Comparison of ENCODE assay signal across 17 cellular contexts in the genomic region with DNA sequence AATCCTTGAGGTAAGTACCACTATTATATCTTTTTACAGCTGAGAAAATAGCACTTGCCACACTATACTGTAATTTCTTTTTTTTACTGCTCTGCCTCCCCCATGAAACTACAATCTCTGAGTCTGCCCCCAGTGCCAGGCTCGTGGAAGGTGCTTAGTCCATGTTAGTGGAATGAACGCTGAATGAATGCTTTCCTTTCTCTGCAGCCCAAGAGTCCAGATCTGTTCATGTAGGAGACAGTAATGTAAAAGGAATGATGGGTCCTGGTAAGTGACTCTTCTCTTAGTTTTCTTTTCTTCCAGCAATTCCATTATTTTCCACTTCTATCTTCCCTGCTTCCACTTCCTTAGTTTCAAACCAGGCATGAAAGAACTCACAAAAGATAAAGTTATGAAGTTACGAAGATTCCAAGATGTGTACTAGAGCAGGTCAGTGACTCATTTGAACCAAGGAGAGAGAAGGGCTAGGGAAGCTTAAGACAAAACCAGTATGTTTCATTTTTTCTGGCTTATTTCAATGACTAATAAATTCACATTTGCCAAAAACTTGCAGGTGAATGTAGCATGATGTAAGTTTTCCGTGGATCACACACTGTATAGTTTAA. TPM values are rescaled to one million over a fixed set of nuclear protein-coding genes. Genes with fewer than 3 reads are reported as not detected.
DNase-seq lines count a peak whose midpoint lies in the region; ATAC-seq, FAIRE-seq and TF ChIP-seq lines count a peak whose summit lies in the region.
"Had no signal": no experiment of that assay in that cellular context is flagged by ENCODE, and none has a peak within 500 bp of the region (broad histone marks: within the 10 kb centered on the region; RNA-seq: fewer than 3 reads in every experiment).

No MANE protein-coding gene starts in this region.

- no peak overlapping the region for H3K27ac Mint-ChIP-seq in GM23338
- H3K27ac Mint-ChIP-seq: activated naive CD8-positive, alpha-beta T cell had no signal

- H3K27me3 ChIP-seq in GM23338 (ENCODE audit: insufficient read depth) (no peaks in the 10 kb centered on the region), adipocyte (replicated peaks; ENCODE audit: control insufficient read depth, insufficient read depth, low read length) (no peaks in the 10 kb centered on the region)
- H3K27me3 ChIP-seq: gastrocnemius medialis, Peyer's patch had no signal

- no peak overlapping the region for H3K4me3 ChIP-seq in A549
- H3K4me3 ChIP-seq in GM23338 = no peak overlapping the region
- H3K4me3 ChIP-seq in adipocyte (ENCODE audit: low read length) = no peak overlapping the region
- H3K4me3 ChIP-seq in fibroblast of pulmonary artery (replicated peaks; ENCODE audit: low read depth, low read length) = no peak overlapping the region
- H3K4me3 ChIP-seq: gastrocnemius medialis, Peyer's patch had no signal

- no peaks in the 10 kb centered on the region for H3K9me3 Mint-ChIP-seq in GM23338

- no peaks in the 10 kb centered on the region for H3K79me2 ChIP-seq in GM23338 (replicated peaks; ENCODE audit: insufficient read depth)

- WGBS in A549 (ENCODE audit: missing lambda C conversion rate) = 58% methylated on average over 4 of the region's 4 CpGs

- no peak for FAIRE-seq in A549 (lab: Jason Lieb, UNC)

- H3K4me2 ChIP-seq in A549 (no peak overlapping the region), GM23338 (no peak overlapping the region)

- H3K36me3 ChIP-seq in GM23338 (ENCODE audit: insufficient read depth) (no peaks in the 10 kb centered on the region), adipocyte (ENCODE audit: control insufficient read depth, insufficient read depth, low read length, severe bottlenecking) (no peaks in the 10 kb centered on the region)
- H3K36me3 ChIP-seq: gastrocnemius medialis, Peyer's patch had no signal

- 0 out of 2 replicates have a peak overlapping the region, but pooled peaks have one; percentile 52 for H2AFZ ChIP-seq in GM23338

- no peak for TF ChIP-seq RAD21 in A549 (conservative IDR thresholded peaks at IDR 0.05 in 1 of 2, IDR thresholded peaks at IDR 0.05 in 1 of 2)

- TF ChIP-seq EP300 in A549 (IDR thresholded peaks at IDR 0.05) = no peak

- no peaks in the 10 kb centered on the region for H4K20me1 ChIP-seq in GM23338 (replicated peaks; ENCODE audit: insufficient read depth)

- TF ChIP-seq CTCF in A549 (IDR thresholded peaks at IDR 0.05) (no peak), GM23338 (conservative IDR thresholded peaks at IDR 0.05; ENCODE audit: low read depth in 2 of 2) (no peak), fibroblast of pulmonary artery (IDR thresholded peaks at IDR 0.05; ENCODE audit: low read length, missing control alignments) (no peak)

- no peak for DNase-seq in A549 (ENCODE audit: low read depth in 1 of 2, low spot score in 1 of 2)
- no peak for DNase-seq in GM23338 (ENCODE audit: low spot score)
- peak; percentile 36 for DNase-seq in adipocyte (ENCODE audit: low read depth)
- peak; percentile 17 for DNase-seq in fibroblast of pulmonary artery (ENCODE audit: low read depth)
- DNase-seq in MV-4-11 (lab: John Stamatoyannopoulos, UW) = no peak
- no peak for DNase-seq in NCI-H82 treated with DMSO at 0.1 percent for 48 hours (lab: John Stamatoyannopoulos, UW; ENCODE audit: unreplicated experiment)
- DNase-seq: activated CD4-positive, alpha-beta T cell treated with anti-CD3 and anti-CD28 coated beads, Interleukin-2, amount 50 U/mL, for 48 hours; gastrocnemius medialis; left ventricle myocardium superior; NCI-H1105; Peyer's patch; stimulated activated CD4-positive, alpha-beta T cell treated with anti-CD3 and anti-CD28 coated beads, Interleukin-4, amount 100 ng/mL, for 1 hour; SW 1271 had no signal

- no peak overlapping the region for H3K27ac ChIP-seq in A549
- H3K27ac ChIP-seq in GM23338 (ENCODE audit: low read depth) = no peak overlapping the region
- H3K27ac ChIP-seq: gastrocnemius medialis, Peyer's patch had no signal

- no peak overlapping the region for H3K9ac ChIP-seq in adipocyte (ENCODE audit: low read length)

- H3K9me2 ChIP-seq in GM23338 (ENCODE audit: insufficient read depth) = no peaks in the 10 kb centered on the region

- CTCF ChIA-PET in A549 (lab: Yijun Ruan, JAX) = interaction anchor here (0.7 to 5.7 kb wide), 2 partner anchors 13 to 317 kb away, joined by 3 to 50 read pairs; no protein-coding TSS in a partner anchor

- TF ChIP-seq POLR2A in A549 (IDR thresholded peaks at IDR 0.05; ENCODE audit: low read length) = no peak

- H3K36me3 Mint-ChIP-seq in GM23338 (ENCODE audit: low read depth) = no peaks in the 10 kb centered on the region
- H3K36me3 Mint-ChIP-seq: activated naive CD8-positive, alpha-beta T cell had no signal

- H3K4me3 Mint-ChIP-seq in GM23338 = no peak overlapping the region
- H3K4me3 Mint-ChIP-seq: activated naive CD8-positive, alpha-beta T cell had no signal

- H3K9me3 ChIP-seq in A549 (no peaks in the 10 kb centered on the region), adipocyte (ENCODE audit: control insufficient read depth, low read length) (no peaks in the 10 kb centered on the region)
- H3K9me3 ChIP-seq: gastrocnemius medialis, Peyer's patch had no signal

- H3F3A ChIP-seq in GM23338 (replicated peaks; ENCODE audit: low read depth) = no peaks in the 10 kb centered on the region

- POLR2A ChIA-PET in A549 (lab: Yijun Ruan, JAX) = no interaction called here

- no peaks in the 10 kb centered on the region; the same call in 2 of the 3 replicates for H3K4me1 Mint-ChIP-seq in GM23338

- no peaks in the 10 kb centered on the region for H3K4me1 ChIP-seq in A549
- no peaks in the 10 kb centered on the region for H3K4me1 ChIP-seq in GM23338 (ENCODE audit: insufficient read depth)
- H3K4me1 ChIP-seq in adipocyte (ENCODE audit: control insufficient read depth, insufficient read depth, low read length) = peaks cover 16% of the 10 kb centered on the region
- H3K4me1 ChIP-seq: gastrocnemius medialis, Peyer's patch had no signal

- ATAC-seq in A549 (peak in 1 of 2 experiments; percentile 55; a peak in 2 of 6 replicates), GM23338 (no peak), GM21737 (IDR thresholded peaks at IDR 0.05; ENCODE audit: unreplicated experiment) (no peak), HG03354 (IDR thresholded peaks at IDR 0.05; ENCODE audit: poor library complexity, severe bottlenecking, unreplicated experiment) (no peak)
- ATAC-seq: gastrocnemius medialis, left ventricle myocardium superior had no signal

- H3K27me3 Mint-ChIP-seq in GM23338 (ENCODE audit: insufficient read depth, low read depth, poor library complexity) = no peaks in the 10 kb centered on the region

TF ChIP-seq in A549, 52 proteins besides CTCF, POLR2A, EP300 and RAD21 (continues in another document):
- TF ChIP-seq FOSL2 (IDR thresholded peaks at IDR 0.05) (no peak), FOSL2 (CRISPR knock-in tag; IDR thresholded peaks at IDR 0.05) (0 out of 2 replicates have a peak, but pooled peaks have one; percentile 4), CBX8 (IDR thresholded peaks at IDR 0.05) (no peak), FOXS1 (CRISPR knock-in tag; IDR thresholded peaks at IDR 0.05) (no peak)

TF ChIP-seq in GM23338, 12 proteins besides CTCF, POLR2A, EP300 and RAD21 (continues in another document):
- no peak for TF ChIP-seq STAT1 (IDR thresholded peaks at IDR 0.05; ENCODE audit: unreplicated experiment)
- no peak for TF ChIP-seq ZNF114 (CRISPR knock-in tag; IDR thresholded peaks at IDR 0.05)
- TF ChIP-seq, protein P1, sequence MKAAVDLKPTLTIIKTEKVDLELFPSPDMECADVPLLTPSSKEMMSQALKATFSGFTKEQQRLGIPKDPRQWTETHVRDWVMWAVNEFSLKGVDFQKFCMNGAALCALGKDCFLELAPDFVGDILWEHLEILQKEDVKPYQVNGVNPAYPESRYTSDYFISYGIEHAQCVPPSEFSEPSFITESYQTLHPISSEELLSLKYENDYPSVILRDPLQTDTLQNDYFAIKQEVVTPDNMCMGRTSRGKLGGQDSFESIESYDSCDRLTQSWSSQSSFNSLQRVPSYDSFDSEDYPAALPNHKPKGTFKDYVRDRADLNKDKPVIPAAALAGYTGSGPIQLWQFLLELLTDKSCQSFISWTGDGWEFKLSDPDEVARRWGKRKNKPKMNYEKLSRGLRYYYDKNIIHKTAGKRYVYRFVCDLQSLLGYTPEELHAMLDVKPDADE (IDR thresholded peaks at IDR 0.05) = no peak

RNA-seq across cellular contexts. Expression of a gene that starts 46.0 kb away (rescaled TPM):
- polyA plus RNA-seq in A549 (2011; rRNA removed) = 0.22 and 0.23 TPM in 2 replicates
- polyA plus RNA-seq in A549 (2012; cell fraction: cytosol; rRNA removed) = 0.03 TPM in 2 replicates
- 0.16 and 0.18 TPM in 2 replicates for polyA plus RNA-seq in A549 (2012; cell fraction: nucleus; rRNA removed)
- polyA plus RNA-seq in A549 (2017; fragmentation: RNase III; extraction: RNeasy Plus Mini Kit Qiagen cat#74134 plus additional on column Dnase treatment) = 0.08 to 0.22 TPM (median 0.14 TPM) in 3 replicates
- 0.08 and 0.10 TPM in 2 replicates for polyA minus RNA-seq in A549 (2011; rRNA and poly(A)+ RNA removed)
- 0.10 and 9.2 TPM in 2 replicates for total RNA-seq in GM23338 (2014; rRNA removed; shearing (Covaris generic))
- polyA plus RNA-seq in GM23338 (2016; fragmentation: Nextera tagmentation; extraction: Ambion mirVana) = 1.6 and 1.8 TPM in 2 replicates
- total RNA-seq: G401 had no signal

RNA-seq across cellular contexts. Expression of a gene that starts 59.9 kb away (rescaled TPM):
- polyA plus RNA-seq in A549 (2011; rRNA removed) (32.5 and 54.7 TPM in 2 replicates), A549 (2017; fragmentation: RNase III; extraction: RNeasy Plus Mini Kit Qiagen cat#74134 plus additional on column Dnase treatment) (44.7 to 48.9 TPM (median 45.9 TPM) in 3 replicates), GM23338 (2016; fragmentation: Nextera tagmentation; extraction: Ambion mirVana) (45.2 and 47.8 TPM in 2 replicates)
- 13.7 and 19.5 TPM in 2 replicates for polyA plus RNA-seq in A549 (2012; cell fraction: cytosol; rRNA removed)
- 4.0 and 8.2 TPM in 2 replicates for polyA plus RNA-seq in A549 (2012; cell fraction: nucleus; rRNA removed)
- 3.1 and 3.5 TPM in 2 replicates for polyA minus RNA-seq in A549 (2011; rRNA and poly(A)+ RNA removed)
- 5.9 and 7.6 TPM in 2 replicates for total RNA-seq in GM23338 (2014; rRNA removed; shearing (Covaris generic))

RNA-seq across cellular contexts. Expression of a gene that starts 59.9 kb away (rescaled TPM):
- polyA plus RNA-seq in A549 (2011; rRNA removed) (31.8 and 36.8 TPM in 2 replicates), A549 (2017; fragmentation: RNase III; extraction: RNeasy Plus Mini Kit Qiagen cat#74134 plus additional on column Dnase treatment) (20.6 to 21.6 TPM (median 21.1 TPM) in 3 replicates), GM23338 (2016; fragmentation: Nextera tagmentation; extraction: Ambion mirVana) (13.3 and 13.6 TPM in 2 replicates)
- polyA plus RNA-seq in A549 (2012; cell fraction: cytosol; rRNA removed) = 8.8 and 9.3 TPM in 2 replicates
- polyA plus RNA-seq in A549 (2012; cell fraction: nucleus; rRNA removed) = 9.7 and 13.7 TPM in 2 replicates
- 37.3 and 37.5 TPM in 2 replicates for polyA minus RNA-seq in A549 (2011; rRNA and poly(A)+ RNA removed)
- total RNA-seq in GM23338 (2014; rRNA removed; shearing (Covaris generic)) = 32.9 and 34.0 TPM in 2 replicates

Comparison
In these comparisons a context has a peak if more than half of its experiments do, and no peak if none do; other contexts are left out.
1. DNase-seq: peak in adipocyte (single experiment) and fibroblast of pulmonary artery (single experiment); none in A549 (0 of 2), GM23338 (single experiment), MV-4-11 (single experiment) and NCI-H82 treated with DMSO at 0.1 percent for 48 hours (single experiment).